In the genomic region with DNA sequence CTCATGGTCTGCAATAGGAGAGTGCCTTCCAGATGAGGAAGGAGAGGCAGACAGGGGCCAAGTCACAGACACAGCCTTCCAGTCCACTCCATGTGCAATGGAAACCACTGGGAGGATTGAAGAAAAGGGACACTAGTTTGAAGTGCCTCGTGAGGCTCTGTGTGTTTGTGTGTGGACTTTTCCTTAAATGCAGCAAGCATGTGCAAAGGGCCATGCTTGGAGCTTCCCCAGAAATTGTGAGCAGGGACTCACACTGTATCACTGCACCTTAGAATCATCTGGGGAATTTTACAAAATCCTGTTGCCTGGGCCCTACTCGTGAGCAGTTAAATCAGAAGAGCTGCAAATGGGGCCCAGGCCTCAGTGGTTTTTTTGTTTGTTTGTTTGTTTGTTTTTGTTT, we compare ENCODE assay signal across 3 cellular contexts.
"Had no signal": no experiment of that assay in that cellular context is flagged by ENCODE, and none has a peak within 500 bp of the region (broad histone marks: within the 10 kb centered on the region; RNA-seq: fewer than 3 reads in every experiment).

No MANE protein-coding gene starts in this region.

- H3K4me3 ChIP-seq: PC-9, Peyer's patch, SJSA1 had no signal

- H3K27me3 ChIP-seq: Peyer's patch had no signal

- H3K36me3 ChIP-seq: Peyer's patch, SJSA1 had no signal
